ENCODE assay signal across 27 cellular contexts in the genomic region with DNA sequence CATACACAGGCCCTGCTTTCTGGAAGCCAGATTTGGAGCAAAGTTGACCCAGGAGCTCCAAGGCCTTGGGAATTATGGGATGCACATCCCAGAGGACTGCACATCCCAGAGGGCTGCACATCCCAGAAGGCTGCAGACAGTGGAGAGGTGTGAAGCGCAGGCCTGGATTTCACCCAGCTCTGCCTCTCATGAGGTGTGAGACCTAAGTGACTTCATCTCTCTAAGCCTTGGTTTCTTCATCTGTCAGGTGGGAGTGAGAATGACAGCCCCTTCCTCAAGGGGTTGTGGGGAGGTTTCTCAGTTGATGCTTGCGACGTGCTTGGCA.
"Had no signal": no experiment of that assay in that cellular context is flagged by ENCODE, and none has a peak within 500 bp of the region (broad histone marks: within the 10 kb centered on the region; RNA-seq: fewer than 3 reads in every experiment).

No MANE protein-coding gene starts in this region.

- ATAC-seq: psoas muscle; right cardiac atrium; right lobe of liver; stimulated activated naive CD8-positive, alpha-beta T cell treated with anti-CD3 and anti-CD28 coated beads, Interleukin-15, amount 100 ng/mL, for 72 hours; stimulated activated naive CD8-positive, alpha-beta T cell treated with anti-CD3 and anti-CD28 coated beads, Interleukin-15, Interleukin-2, amounts not matched to agents 100 U/mL and 50 U/mL, for 24 hours had no signal

- H3K36me3 Mint-ChIP-seq: natural killer cell, neural progenitor cell had no signal

- H3K4me3 Mint-ChIP-seq: natural killer cell; nephron; neural progenitor cell; stimulated activated memory B cell treated with anti-CD40 and anti-IgM and Interleukin-4, amounts not matched to agents 10 μg/mL and 1 μg/mL and 100 μg/mL, for 72 hours; stimulated activated naive CD8-positive, alpha-beta T cell treated with anti-CD3 and anti-CD28 coated beads, Interleukin-15, amount 100 ng/mL, for 72 hours had no signal

- H3K27ac ChIP-seq: neural progenitor cell, ovary, parathyroid adenoma, psoas muscle, right lobe of liver, sigmoid colon, suprapubic skin, testis, tibial artery, transverse colon, upper lobe of left lung, vagina had no signal

- H3K4me2 ChIP-seq: neural progenitor cell had no signal

- H3K4me1 ChIP-seq: neural progenitor cell, parathyroid adenoma, psoas muscle, right lobe of liver, sigmoid colon, suprapubic skin, testis, tibial artery, transverse colon, upper lobe of left lung, vagina had no signal

- H3K27me3 ChIP-seq: neural progenitor cell, ovary, right lobe of liver, sigmoid colon, suprapubic skin, testis, tibial artery, transverse colon, upper lobe of left lung, vagina had no signal

- DNase-seq: natural killer cell; occipital lobe; ovary; psoas muscle; right cardiac atrium; right lobe of liver; small intestine; stimulated activated CD4-positive, alpha-beta T cell treated with anti-CD3 and anti-CD28 coated beads, Interleukin-15, amount 100 ng/mL, for 24 hours; stimulated activated CD4-positive, alpha-beta T cell treated with anti-CD3 and anti-CD28 coated beads, Interleukin-2, amount 100 ng/mL, for 24 hours; stimulated activated CD4-positive, alpha-beta T cell treated with anti-CD3 and anti-CD28 coated beads, Interleukin-2, amount 100 ng/mL, for 48 hours; stimulated activated CD4-positive, alpha-beta T cell treated with anti-CD3 and anti-CD28 coated beads, Interleukin-4, amount 100 ng/mL, for 24 hours; stimulated activated naive CD4-positive, alpha-beta T cell; stimulated activated naive CD8-positive, alpha-beta T cell treated with anti-CD3 and anti-CD28 coated beads, Interleukin-15, amount 100 ng/mL, for 72 hours; stimulated activated naive CD8-positive, alpha-beta T cell treated with anti-CD3 and anti-CD28 coated beads, Interleukin-15, Interleukin-2, amounts not matched to agents 100 U/mL and 50 U/mL, for 24 hours; substantia nigra; testis; transverse colon; upper lobe of left lung had no signal

- H3K79me2 ChIP-seq: parathyroid adenoma had no signal

- H3K4me3 ChIP-seq: neural progenitor cell, ovary, psoas muscle, right lobe of liver, sigmoid colon, suprapubic skin, testis, tibial artery, transverse colon, upper lobe of left lung, vagina had no signal

- H3K9me3 ChIP-seq: ovary, psoas muscle, right lobe of liver, testis, vagina had no signal

- H3K36me3 ChIP-seq: neural progenitor cell, ovary, right lobe of liver, sigmoid colon, suprapubic skin, tibial artery, transverse colon, upper lobe of left lung, vagina had no signal

- H3K9ac ChIP-seq: neural progenitor cell, parathyroid adenoma had no signal

- H2AFZ ChIP-seq: neural progenitor cell, parathyroid adenoma had no signal

- H3K4me1 Mint-ChIP-seq: nephron; neural progenitor cell; stimulated activated memory B cell treated with anti-CD40 and anti-IgM and Interleukin-4, amounts not matched to agents 10 μg/mL and 1 μg/mL and 100 μg/mL, for 72 hours; stimulated activated naive CD8-positive, alpha-beta T cell treated with anti-CD3 and anti-CD28 coated beads, Interleukin-15, amount 100 ng/mL, for 72 hours had no signal

- FAIRE-seq: small intestine had no signal

- H3K27ac Mint-ChIP-seq: natural killer cell; nephron; neural progenitor cell; progenitor cell of endocrine pancreas; stimulated activated memory B cell treated with anti-CD40 and anti-IgM and Interleukin-4, amounts not matched to agents 10 μg/mL and 1 μg/mL and 100 μg/mL, for 72 hours; stimulated activated naive CD8-positive, alpha-beta T cell treated with anti-CD3 and anti-CD28 coated beads, Interleukin-15, amount 100 ng/mL, for 72 hours had no signal
